8 cellular contexts compared by ENCODE assay signal in genomic region chr17:76141212-76142043, GRCh38. TPM values are rescaled to one million over a fixed set of nuclear protein-coding genes. Genes with fewer than 3 reads are reported as not detected.
DNase-seq lines count a peak whose midpoint lies in the region; ATAC-seq and TF ChIP-seq lines count a peak whose summit lies in the region.

FOXJ1 (minus strand) TSS chr17:76141245; CDS start chr17:76140395, 850 bp downstream.

- H3K9me3 ChIP-seq in ovary (no peaks in the 10 kb centered on the region), thoracic aorta (no peaks in the 10 kb centered on the region)

- H3K27me3 ChIP-seq in ovary: peaks cover 2% of the 10 kb centered on the region
- H3K27me3 ChIP-seq in thoracic aorta (replicated peaks; ENCODE audit: insufficient read depth): peaks cover 17% of the 10 kb centered on the region

- TF ChIP-seq EP300 in ovary (IDR thresholded peaks at IDR 0.05): no peak

- peaks cover 4% of the 10 kb centered on the region for H3K4me1 ChIP-seq in ovary (ENCODE audit: insufficient read depth)
- H3K4me1 ChIP-seq in thoracic aorta (ENCODE audit: control insufficient read depth in 1 of 2, low read depth in 2 of 2): peaks cover 0 to 42% of the 10 kb centered on the region in 2 donors

- H3K27ac Mint-ChIP-seq in activated naive CD8-positive, alpha-beta T cell: peak within 1 kb of the TSS; percentile 55

- peak; percentile 78 for DNase-seq in DMS114 treated with DMSO at 0.1 percent for 48 hours (lab: John Stamatoyannopoulos, UW; ENCODE audit: unreplicated experiment)
- peak; percentile 56 for DNase-seq in HCEC 1CT
- peak; percentile 87 for DNase-seq in NCI-H1105 (lab: John Stamatoyannopoulos, UW)
- peak; percentile 73 for DNase-seq in SKM-1 treated with dmso at 0.1 percent for 144 hours (lab: John Stamatoyannopoulos, UW; ENCODE audit: unreplicated experiment)
- peak; percentile 93 for DNase-seq in Right ventricle myocardium superior
- peak; percentile 80 to 93 (median 89) for DNase-seq in ovary
- peak; percentile 59 for DNase-seq in thoracic aorta (ENCODE audit: low spot score)

- no peaks in the 10 kb centered on the region for H3K9me3 Mint-ChIP-seq in activated naive CD8-positive, alpha-beta T cell (ENCODE audit: low read depth)

- no peak for TF ChIP-seq CTCF in ovary (IDR thresholded peaks at IDR 0.05)
- no peak for TF ChIP-seq CTCF in thoracic aorta (IDR thresholded peaks at IDR 0.05)

- TF ChIP-seq POLR2A in ovary (IDR thresholded peaks at IDR 0.05): no peak

- H3K27me3 Mint-ChIP-seq in activated naive CD8-positive, alpha-beta T cell: no peaks in the 10 kb centered on the region

- H3K4me1 Mint-ChIP-seq in activated naive CD8-positive, alpha-beta T cell (ENCODE audit: low read depth): peaks cover 59% of the 10 kb centered on the region

- 3 to 4% (median 4%) methylated on average over 56 to 59 of the region's 59 CpGs for WGBS in ovary, 3 donors

- H3K36me3 Mint-ChIP-seq in activated naive CD8-positive, alpha-beta T cell: no peaks in the 10 kb centered on the region

- H3K4me3 ChIP-seq in ovary: peak within 1 kb of the TSS; percentile 36
- H3K4me3 ChIP-seq in thoracic aorta: peak within 1 kb of the TSS; percentile 77

- H3K27ac ChIP-seq in ovary (no peak within 1 kb of the TSS), thoracic aorta (no peak within 1 kb of the TSS)

- H3K4me3 Mint-ChIP-seq in activated naive CD8-positive, alpha-beta T cell: peak within 1 kb of the TSS; percentile 81

- H3K36me3 ChIP-seq in ovary (no peaks in the 10 kb centered on the region), thoracic aorta (no peaks in the 10 kb centered on the region)

- intact Hi-C loops in Right ventricle myocardium superior (cut with DNase I): no loop called here
- intact Hi-C loops in ovary (cut with DNase I): no loop called here

- peak; percentile 95 for ATAC-seq in Right ventricle myocardium superior (ENCODE audit: poor library complexity)
- ATAC-seq in thoracic aorta (ENCODE audit: insufficient number of reproducible peaks, low FRiP score, low read depth): no peak

RNA-seq across cellular contexts. Expression of gene FOXJ1, which starts in this region (rescaled TPM):
- total RNA-seq in Right ventricle myocardium superior (not detected), ovary (100 to 1,000 TPM in 1 of 7 donors, 1 to 10 TPM in 4, under 1 TPM in 1, not detected in 1; 0.28 to 168 (median 6.9) TPM), thoracic aorta (not detected)
- under 1 TPM in 1 of 2 donors, not detected in 1; 0.23 TPM for polyA plus RNA-seq in ovary

Comparison
In these comparisons a context has a peak if more than half of its experiments do, and no peak if none do; other contexts are left out.
1. Peak in DNase-seq and ATAC-seq in Right ventricle myocardium superior; RNA of the gene not detected or under 1 TPM.
2. Peak in DNase-seq and H3K4me3 ChIP-seq in thoracic aorta; RNA of the gene not detected or under 1 TPM.